Comparison of ENCODE assay signal across 1 cellular context in the genomic region with DNA sequence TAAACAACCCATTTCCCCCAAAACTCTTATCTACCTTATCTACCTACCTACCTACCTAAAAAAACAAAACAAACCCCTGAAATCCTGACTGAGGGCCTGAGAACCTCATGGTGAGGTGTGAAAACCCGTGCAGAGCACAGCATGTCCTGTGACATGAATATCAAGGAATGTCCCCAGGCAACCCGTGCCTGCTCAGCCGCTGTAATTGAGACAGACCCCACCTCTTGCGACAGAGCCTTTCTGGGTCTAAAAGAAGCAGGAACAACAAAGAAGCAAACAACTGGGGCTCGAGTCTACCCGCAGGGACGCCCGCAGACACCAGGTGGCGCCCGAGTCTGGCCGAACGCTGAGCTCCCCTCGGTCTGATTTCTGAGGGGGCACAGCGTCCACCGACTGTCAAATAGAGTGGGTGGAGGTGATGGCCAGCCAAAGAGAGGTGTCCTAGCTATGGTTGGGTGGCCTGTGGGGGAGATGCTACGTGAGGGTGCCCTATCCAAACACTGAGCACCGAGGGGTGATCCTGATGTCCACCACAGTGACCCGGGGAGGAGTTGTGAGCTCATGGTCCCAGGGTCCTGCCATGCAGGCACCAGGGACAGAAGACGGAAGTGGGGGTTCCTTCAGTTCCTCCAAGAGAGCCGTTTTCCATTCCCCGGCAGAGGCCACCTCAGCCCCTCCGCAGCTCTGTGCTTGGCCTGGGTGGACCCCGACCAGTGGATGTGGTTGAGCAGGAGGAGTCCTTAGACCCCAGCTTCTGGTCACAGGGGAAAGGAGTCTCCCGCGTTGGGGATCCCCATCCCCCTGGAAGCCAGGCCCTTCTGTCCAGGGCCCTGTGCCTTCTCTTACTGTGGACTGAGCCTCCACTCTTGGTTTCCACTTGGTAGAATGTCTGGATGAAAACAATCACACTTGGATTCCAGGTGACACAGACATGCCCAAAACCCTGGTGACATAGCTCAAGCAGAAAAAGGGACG.
A peak's percentile ranks its signal among the peaks of the same experiment; 100 is the strongest.
TF ChIP-seq lines count a peak whose summit lies in the region.

No MANE protein-coding gene starts in this region.

TF ChIP-seq in GM23338, 12 proteins besides CTCF, POLR2A, EP300 and RAD21 (continued from another document):
- TF ChIP-seq, protein P1, sequence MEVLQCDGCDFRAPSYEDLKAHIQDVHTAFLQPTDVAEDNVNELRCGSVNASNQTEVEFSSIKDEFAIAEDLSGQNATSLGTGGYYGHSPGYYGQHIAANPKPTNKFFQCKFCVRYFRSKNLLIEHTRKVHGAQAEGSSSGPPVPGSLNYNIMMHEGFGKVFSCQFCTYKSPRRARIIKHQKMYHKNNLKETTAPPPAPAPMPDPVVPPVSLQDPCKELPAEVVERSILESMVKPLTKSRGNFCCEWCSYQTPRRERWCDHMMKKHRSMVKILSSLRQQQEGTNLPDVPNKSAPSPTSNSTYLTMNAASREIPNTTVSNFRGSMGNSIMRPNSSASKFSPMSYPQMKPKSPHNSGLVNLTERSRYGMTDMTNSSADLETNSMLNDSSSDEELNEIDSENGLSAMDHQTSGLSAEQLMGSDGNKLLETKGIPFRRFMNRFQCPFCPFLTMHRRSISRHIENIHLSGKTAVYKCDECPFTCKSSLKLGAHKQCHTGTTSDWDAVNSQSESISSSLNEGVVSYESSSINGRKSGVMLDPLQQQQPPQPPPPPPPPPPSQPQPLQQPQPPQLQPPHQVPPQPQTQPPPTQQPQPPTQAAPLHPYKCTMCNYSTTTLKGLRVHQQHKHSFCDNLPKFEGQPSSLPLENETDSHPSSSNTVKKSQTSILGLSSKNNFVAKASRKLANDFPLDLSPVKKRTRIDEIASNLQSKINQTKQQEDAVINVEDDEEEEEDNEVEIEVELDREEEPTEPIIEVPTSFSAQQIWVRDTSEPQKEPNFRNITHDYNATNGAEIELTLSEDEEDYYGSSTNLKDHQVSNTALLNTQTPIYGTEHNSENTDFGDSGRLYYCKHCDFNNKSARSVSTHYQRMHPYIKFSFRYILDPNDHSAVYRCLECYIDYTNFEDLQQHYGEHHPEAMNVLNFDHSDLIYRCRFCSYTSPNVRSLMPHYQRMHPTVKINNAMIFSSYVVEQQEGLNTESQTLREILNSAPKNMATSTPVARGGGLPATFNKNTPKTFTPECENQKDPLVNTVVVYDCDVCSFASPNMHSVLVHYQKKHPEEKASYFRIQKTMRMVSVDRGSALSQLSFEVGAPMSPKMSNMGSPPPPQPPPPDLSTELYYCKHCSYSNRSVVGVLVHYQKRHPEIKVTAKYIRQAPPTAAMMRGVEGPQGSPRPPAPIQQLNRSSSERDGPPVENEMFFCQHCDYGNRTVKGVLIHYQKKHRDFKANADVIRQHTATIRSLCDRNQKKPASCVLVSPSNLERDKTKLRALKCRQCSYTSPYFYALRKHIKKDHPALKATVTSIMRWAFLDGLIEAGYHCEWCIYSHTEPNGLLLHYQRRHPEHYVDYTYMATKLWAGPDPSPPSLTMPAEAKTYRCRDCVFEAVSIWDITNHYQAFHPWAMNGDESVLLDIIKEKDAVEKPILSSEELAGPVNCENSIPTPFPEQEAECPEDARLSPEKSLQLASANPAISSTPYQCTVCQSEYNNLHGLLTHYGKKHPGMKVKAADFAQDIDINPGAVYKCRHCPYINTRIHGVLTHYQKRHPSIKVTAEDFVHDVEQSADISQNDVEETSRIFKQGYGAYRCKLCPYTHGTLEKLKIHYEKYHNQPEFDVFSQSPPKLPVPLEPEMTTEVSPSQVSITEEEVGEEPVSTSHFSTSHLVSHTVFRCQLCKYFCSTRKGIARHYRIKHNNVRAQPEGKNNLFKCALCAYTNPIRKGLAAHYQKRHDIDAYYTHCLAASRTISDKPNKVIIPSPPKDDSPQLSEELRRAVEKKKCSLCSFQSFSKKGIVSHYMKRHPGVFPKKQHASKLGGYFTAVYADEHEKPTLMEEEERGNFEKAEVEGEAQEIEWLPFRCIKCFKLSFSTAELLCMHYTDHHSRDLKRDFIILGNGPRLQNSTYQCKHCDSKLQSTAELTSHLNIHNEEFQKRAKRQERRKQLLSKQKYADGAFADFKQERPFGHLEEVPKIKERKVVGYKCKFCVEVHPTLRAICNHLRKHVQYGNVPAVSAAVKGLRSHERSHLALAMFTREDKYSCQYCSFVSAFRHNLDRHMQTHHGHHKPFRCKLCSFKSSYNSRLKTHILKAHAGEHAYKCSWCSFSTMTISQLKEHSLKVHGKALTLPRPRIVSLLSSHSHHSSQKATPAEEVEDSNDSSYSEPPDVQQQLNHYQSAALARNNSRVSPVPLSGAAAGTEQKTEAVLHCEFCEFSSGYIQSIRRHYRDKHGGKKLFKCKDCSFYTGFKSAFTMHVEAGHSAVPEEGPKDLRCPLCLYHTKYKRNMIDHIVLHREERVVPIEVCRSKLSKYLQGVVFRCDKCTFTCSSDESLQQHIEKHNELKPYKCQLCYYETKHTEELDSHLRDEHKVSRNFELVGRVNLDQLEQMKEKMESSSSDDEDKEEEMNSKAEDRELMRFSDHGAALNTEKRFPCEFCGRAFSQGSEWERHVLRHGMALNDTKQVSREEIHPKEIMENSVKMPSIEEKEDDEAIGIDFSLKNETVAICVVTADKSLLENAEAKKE (CRISPR knock-in tag; IDR thresholded peaks at IDR 0.05), result peak; percentile 72
